ENCODE assay signal across 10 cellular contexts in the genomic region with DNA sequence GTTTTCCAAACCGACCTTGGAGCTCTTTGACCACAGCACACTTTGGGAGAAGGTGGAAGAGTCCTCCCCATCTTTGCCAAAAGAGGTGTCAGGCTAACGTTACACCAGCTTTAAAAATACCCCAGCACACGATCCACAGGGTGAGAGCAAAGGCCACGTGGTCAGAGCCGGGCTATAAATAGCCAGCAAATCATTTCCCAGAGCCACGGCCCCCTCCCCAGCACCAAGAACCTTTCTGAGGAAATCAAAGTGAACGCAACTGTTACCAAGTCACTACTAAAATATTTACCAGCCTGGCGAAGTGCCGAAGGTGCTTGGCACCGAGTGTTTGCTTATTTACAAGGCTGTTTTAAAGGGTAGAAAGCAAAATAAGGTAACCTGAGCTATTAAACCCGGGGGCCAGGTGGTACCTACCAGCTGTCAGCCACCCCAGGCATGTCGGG.
DNase-seq lines count a peak whose midpoint lies in the region; ATAC-seq and TF ChIP-seq lines count a peak whose summit lies in the region.
"Had no signal": no experiment of that assay in that cellular context is flagged by ENCODE, and none has a peak within 500 bp of the region (broad histone marks: within the 10 kb centered on the region; RNA-seq: fewer than 3 reads in every experiment).

No MANE protein-coding gene starts in this region.

- intact Hi-C loops in left ventricle myocardium inferior (cut with micrococcal nuclease), result no loop called here
- intact Hi-C loops in activated T-helper 2 cell treated with anti-CD3 and anti-CD28 coated beads, Interferon-gamma antibody, Interleukin-2, Interleukin-4, amounts not matched to agents 10 μg/mL and 5 μg/mL and 100 μg/mL, durations not matched to agents 14 hours and 24 hours and 36 hours (cut with micrococcal nuclease), result no loop called here

- ATAC-seq in GM21515 (IDR thresholded peaks at IDR 0.05; ENCODE audit: unreplicated experiment), result no peak
- ATAC-seq: stimulated activated memory B cell treated with anti-CD40 and anti-IgM and Interleukin-4, amounts not matched to agents 10 μg/mL and 1 μg/mL and 100 μg/mL, for 72 hours had no signal

- no peaks in the 10 kb centered on the region for H3K36me3 ChIP-seq in left ventricle myocardium inferior

- H3K4me3 Mint-ChIP-seq in type B pancreatic cell, result no peak overlapping the region
- H3K4me3 Mint-ChIP-seq in activated T-helper 2 cell treated with anti-CD3 and anti-CD28 coated beads, Interferon-gamma antibody, Interleukin-2, Interleukin-4, amounts not matched to agents 10 μg/mL and 5 μg/mL and 100 μg/mL, durations not matched to agents 14 hours and 24 hours and 36 hours (ENCODE audit: low read depth), result no peak overlapping the region
- H3K4me3 Mint-ChIP-seq: stimulated activated memory B cell treated with anti-CD40 and anti-IgM and Interleukin-4, amounts not matched to agents 10 μg/mL and 1 μg/mL and 100 μg/mL, for 72 hours; T-helper 2 cell treated with Interferon-gamma antibody and Interleukin-4, amounts not matched to agents 5 μg/mL and 100 μg/mL, for 36 hours had no signal

- no peak for TF ChIP-seq EP300 in Ishikawa (IDR thresholded peaks at IDR 0.05; ENCODE audit: borderline replicate concordance)

- no peaks in the 10 kb centered on the region for H3K27me3 ChIP-seq in left ventricle myocardium inferior (ENCODE audit: low read depth)

- H3K27ac ChIP-seq in RWPE1 (peak overlapping the region; percentile 49), left ventricle myocardium inferior (replicated peaks) (peak overlapping the region; percentile 94)

- DNase-seq in RWPE1 (ENCODE audit: low spot score) (peak; percentile 53), left ventricle myocardium inferior (peak; percentile 63), type B pancreatic cell (ENCODE audit: extremely low spot score, unreplicated experiment) (no peak), inferior parietal cortex (ENCODE audit: extremely low spot score) (no peak), cerebellar cortex (ENCODE audit: low spot score) (no peak)
- DNase-seq in activated T-helper 2 cell treated with anti-CD3 and anti-CD28 coated beads, Interferon-gamma antibody, Interleukin-2, Interleukin-4, amounts not matched to agents 10 μg/mL and 5 μg/mL and 100 μg/mL, durations not matched to agents 14 hours and 24 hours and 36 hours (ENCODE audit: low spot score), result no peak

- no peaks in the 10 kb centered on the region for H3K9me3 Mint-ChIP-seq in type B pancreatic cell
- H3K9me3 Mint-ChIP-seq in activated T-helper 2 cell treated with anti-CD3 and anti-CD28 coated beads, Interferon-gamma antibody, Interleukin-2, Interleukin-4, amounts not matched to agents 10 μg/mL and 5 μg/mL and 100 μg/mL, durations not matched to agents 14 hours and 24 hours and 36 hours, result no peaks in the 10 kb centered on the region
- H3K9me3 Mint-ChIP-seq: stimulated activated memory B cell treated with anti-CD40 and anti-IgM and Interleukin-4, amounts not matched to agents 10 μg/mL and 1 μg/mL and 100 μg/mL, for 72 hours; T-helper 2 cell treated with Interferon-gamma antibody and Interleukin-4, amounts not matched to agents 5 μg/mL and 100 μg/mL, for 36 hours had no signal

- H3K4me1 Mint-ChIP-seq in type B pancreatic cell (ENCODE audit: unreplicated experiment), result peaks cover 28% of the 10 kb centered on the region
- no peaks in the 10 kb centered on the region for H3K4me1 Mint-ChIP-seq in activated T-helper 2 cell treated with anti-CD3 and anti-CD28 coated beads, Interferon-gamma antibody, Interleukin-2, Interleukin-4, amounts not matched to agents 10 μg/mL and 5 μg/mL and 100 μg/mL, durations not matched to agents 14 hours and 24 hours and 36 hours (ENCODE audit: low read depth)
- H3K4me1 Mint-ChIP-seq: stimulated activated memory B cell treated with anti-CD40 and anti-IgM and Interleukin-4, amounts not matched to agents 10 μg/mL and 1 μg/mL and 100 μg/mL, for 72 hours had no signal

- TF ChIP-seq RAD21 in Ishikawa (IDR thresholded peaks at IDR 0.05; ENCODE audit: low read depth), result no peak

- H3K27ac Mint-ChIP-seq in type B pancreatic cell, result peak overlapping the region; percentile 58
- no peak overlapping the region for H3K27ac Mint-ChIP-seq in activated T-helper 2 cell treated with anti-CD3 and anti-CD28 coated beads, Interferon-gamma antibody, Interleukin-2, Interleukin-4, amounts not matched to agents 10 μg/mL and 5 μg/mL and 100 μg/mL, durations not matched to agents 14 hours and 24 hours and 36 hours
- H3K27ac Mint-ChIP-seq: stimulated activated memory B cell treated with anti-CD40 and anti-IgM and Interleukin-4, amounts not matched to agents 10 μg/mL and 1 μg/mL and 100 μg/mL, for 72 hours; T-helper 2 cell treated with Interferon-gamma antibody and Interleukin-4, amounts not matched to agents 5 μg/mL and 100 μg/mL, for 36 hours had no signal

- no peak overlapping the region for H3K4me3 ChIP-seq in left ventricle myocardium inferior

- H3K27me3 Mint-ChIP-seq in type B pancreatic cell, result peaks cover 57% of the 10 kb centered on the region
- no peaks in the 10 kb centered on the region for H3K27me3 Mint-ChIP-seq in activated T-helper 2 cell treated with anti-CD3 and anti-CD28 coated beads, Interferon-gamma antibody, Interleukin-2, Interleukin-4, amounts not matched to agents 10 μg/mL and 5 μg/mL and 100 μg/mL, durations not matched to agents 14 hours and 24 hours and 36 hours (ENCODE audit: low read depth)

- peaks cover 97% of the 10 kb centered on the region for H3K4me1 ChIP-seq in left ventricle myocardium inferior

- H3K36me3 Mint-ChIP-seq in type B pancreatic cell, result no peaks in the 10 kb centered on the region
- H3K36me3 Mint-ChIP-seq in activated T-helper 2 cell treated with anti-CD3 and anti-CD28 coated beads, Interferon-gamma antibody, Interleukin-2, Interleukin-4, amounts not matched to agents 10 μg/mL and 5 μg/mL and 100 μg/mL, durations not matched to agents 14 hours and 24 hours and 36 hours (ENCODE audit: low read depth), result no peaks in the 10 kb centered on the region
- H3K36me3 Mint-ChIP-seq: stimulated activated memory B cell treated with anti-CD40 and anti-IgM and Interleukin-4, amounts not matched to agents 10 μg/mL and 1 μg/mL and 100 μg/mL, for 72 hours had no signal

- CTCF ChIA-PET in RWPE1 (lab: Yijun Ruan, JAX), result interaction anchor here (0.5 to 1.2 kb wide), 4 partner anchors 26 to 313 kb away, joined by 3 to 4 read pairs (median 3); no protein-coding TSS in a partner anchor

- no peaks in the 10 kb centered on the region for H3K9me3 ChIP-seq in left ventricle myocardium inferior (replicated peaks)

- POLR2A ChIA-PET in RWPE1 (lab: Yijun Ruan, JAX; ENCODE audit: low non-redundant PET), result no interaction called here

- TF ChIP-seq CTCF in RWPE1 (conservative IDR thresholded peaks at IDR 0.05; ENCODE audit: low read depth) (no peak), left ventricle myocardium inferior (IDR thresholded peaks at IDR 0.05; ENCODE audit: borderline replicate concordance) (no peak), type B pancreatic cell (conservative IDR thresholded peaks at IDR 0.05) (no peak)

TF ChIP-seq in Ishikawa, 13 proteins besides CTCF, POLR2A, EP300 and RAD21:
- TF ChIP-seq CREB1 (IDR thresholded peaks at IDR 0.05; ENCODE audit: low read depth) (no peak), NFIC (IDR thresholded peaks at IDR 0.05) (no peak)
- TF ChIP-seq, protein P1, sequence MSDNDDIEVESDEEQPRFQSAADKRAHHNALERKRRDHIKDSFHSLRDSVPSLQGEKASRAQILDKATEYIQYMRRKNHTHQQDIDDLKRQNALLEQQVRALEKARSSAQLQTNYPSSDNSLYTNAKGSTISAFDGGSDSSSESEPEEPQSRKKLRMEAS (IDR thresholded peaks at IDR 0.05), result no peak
- TF ChIP-seq, protein P2, sequence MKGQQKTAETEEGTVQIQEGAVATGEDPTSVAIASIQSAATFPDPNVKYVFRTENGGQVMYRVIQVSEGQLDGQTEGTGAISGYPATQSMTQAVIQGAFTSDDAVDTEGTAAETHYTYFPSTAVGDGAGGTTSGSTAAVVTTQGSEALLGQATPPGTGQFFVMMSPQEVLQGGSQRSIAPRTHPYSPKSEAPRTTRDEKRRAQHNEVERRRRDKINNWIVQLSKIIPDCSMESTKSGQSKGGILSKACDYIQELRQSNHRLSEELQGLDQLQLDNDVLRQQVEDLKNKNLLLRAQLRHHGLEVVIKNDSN (IDR thresholded peaks at IDR 0.05), result 0 out of 2 replicates have a peak, but pooled peaks have one; percentile 27

Comparison
In these comparisons a context has a peak if more than half of its experiments do, and no peak if none do; other contexts are left out.
1. DNase-seq: peak in RWPE1 (single experiment) and left ventricle myocardium inferior (single experiment); none in type B pancreatic cell (single experiment), inferior parietal cortex (single experiment), activated T-helper 2 cell treated with anti-CD3 and anti-CD28 coated beads, Interferon-gamma antibody, Interleukin-2, Interleukin-4, amounts not matched to agents 10 μg/mL and 5 μg/mL and 100 μg/mL, durations not matched to agents 14 hours and 24 hours and 36 hours (single experiment) and cerebellar cortex (single experiment).